Comparison of ENCODE assay signal across 14 cellular contexts in genomic region chr20:59020938-59021551, GRCh38. TPM values are rescaled to one million over a fixed set of nuclear protein-coding genes. Genes with fewer than 3 reads are reported as not detected.
DNase-seq lines count a peak whose midpoint lies in the region; ATAC-seq, FAIRE-seq and TF ChIP-seq lines count a peak whose summit lies in the region.
"Had no signal": no experiment of that assay in that cellular context is flagged by ENCODE, and none has a peak within 500 bp of the region (broad histone marks: within the 10 kb centered on the region; RNA-seq: fewer than 3 reads in every experiment).

No MANE protein-coding gene starts in this region.

- H3K4me1 ChIP-seq in adipocyte (ENCODE audit: control insufficient read depth, insufficient read depth, low read length), result peaks cover 9% of the 10 kb centered on the region
- H3K4me1 ChIP-seq: upper lobe of right lung had no signal

- peaks cover 41% of the 10 kb centered on the region for H3K36me3 ChIP-seq in adipocyte (ENCODE audit: control insufficient read depth, insufficient read depth, low read length, severe bottlenecking)

- ATAC-seq in GM21619 (IDR thresholded peaks at IDR 0.05; ENCODE audit: unreplicated experiment), result no peak
- ATAC-seq: upper lobe of right lung had no signal

- H3K27me3 ChIP-seq in AG04450 (ENCODE audit: control insufficient read depth, insufficient read depth, low read length), result no peaks in the 10 kb centered on the region
- H3K27me3 ChIP-seq in adipocyte (replicated peaks; ENCODE audit: control insufficient read depth, insufficient read depth, low read length), result no peaks in the 10 kb centered on the region
- H3K27me3 ChIP-seq: upper lobe of right lung had no signal

- POLR2A ChIA-PET in AG04450 (lab: Yijun Ruan, JAX), result interaction anchor here (0.9 to 1.0 kb wide), 2 partner anchors 11 to 13 kb away, joined by 3 to 4 read pairs; partner anchors contain the start of gene ATP5F1E

- no peak for DNase-seq in AG04450 (ENCODE audit: low read depth, low spot score)
- peak; percentile 90 for DNase-seq in HTR-8/SVneo (ENCODE audit: insufficient read length, low spot score)
- peak; percentile 39 for DNase-seq in adipocyte (ENCODE audit: low read depth)
- peak; percentile 72 for DNase-seq in islet precursor cell
- no peak for DNase-seq in dermis blood vessel endothelial cell
- no peak for DNase-seq in hepatic stellate cell (ENCODE audit: low spot score)
- DNase-seq in SW 1271 (lab: John Stamatoyannopoulos, UW), result no peak
- DNase-seq: activated naive CD4-positive, alpha-beta T cell treated with anti-CD3 and anti-CD28 coated beads, Interleukin-2, amount 10 ng/mL, durations not matched to agents 7 days and 5 days; effector CD4-positive, alpha-beta T cell; NCI-H2029; RPMI8226; upper lobe of right lung had no signal

- no peak for TF ChIP-seq CTCF in AG04450 (IDR thresholded peaks at IDR 0.05; ENCODE audit: low read depth, low read length)

- FAIRE-seq in HTR-8/SVneo (lab: Jason Lieb, UNC), result peak; percentile 96

- H3K27ac ChIP-seq in AG04450 (ENCODE audit: low read depth, low read length), result peak overlapping the region; percentile 23
- H3K27ac ChIP-seq: C4-2B, upper lobe of right lung had no signal

- H3K4me3 ChIP-seq in AG04450 (ENCODE audit: low read depth, low read length) (no peak overlapping the region), adipocyte (ENCODE audit: low read length) (no peak overlapping the region)
- H3K4me3 ChIP-seq: upper lobe of right lung had no signal

- CTCF ChIA-PET in AG04450 (lab: Charles Lee), result no interaction called here

- H3K9ac ChIP-seq in adipocyte (ENCODE audit: low read length), result no peak overlapping the region

- no peaks in the 10 kb centered on the region; the same call in 1 of the 2 replicates for H3K9me3 ChIP-seq in AG04450 (ENCODE audit: control insufficient read depth, insufficient read depth, low read length)
- no peaks in the 10 kb centered on the region for H3K9me3 ChIP-seq in adipocyte (ENCODE audit: control insufficient read depth, low read length)
- H3K9me3 ChIP-seq: upper lobe of right lung had no signal

RNA-seq across cellular contexts. Expression of gene TUBB1, which starts 1.8 kb away (rescaled TPM):
- polyA plus RNA-seq in AG04450 (2011; rRNA removed), result not detected in 2 replicates
- polyA minus RNA-seq in AG04450 (2011; rRNA and poly(A)+ RNA removed), result not detected in 2 replicates
- total RNA-seq in dermis blood vessel endothelial cell, result not detected in 2 replicates

RNA-seq across cellular contexts. Expression of gene ATP5F1E, which starts 11.1 kb away (rescaled TPM):
- 70.8 and 84.3 TPM in 2 replicates for polyA plus RNA-seq in AG04450 (2011; rRNA removed)
- polyA minus RNA-seq in AG04450 (2011; rRNA and poly(A)+ RNA removed), result 9.6 and 11.4 TPM in 2 replicates
- total RNA-seq in dermis blood vessel endothelial cell, result 41.8 and 42.7 TPM in 2 replicates

RNA-seq across cellular contexts. Expression of gene CTSZ, which starts 14.0 kb away (rescaled TPM):
- 141 and 156 TPM in 2 replicates for polyA plus RNA-seq in AG04450 (2011; rRNA removed)
- polyA minus RNA-seq in AG04450 (2011; rRNA and poly(A)+ RNA removed), result 67.9 and 73.2 TPM in 2 replicates
- 250 and 566 TPM in 2 replicates for total RNA-seq in dermis blood vessel endothelial cell

RNA-seq across cellular contexts. Expression of gene PRELID3B, which starts 21.5 kb away (rescaled TPM):
- polyA plus RNA-seq in AG04450 (2011; rRNA removed), result 51.7 and 58.2 TPM in 2 replicates
- 50.3 and 58.5 TPM in 2 replicates for polyA minus RNA-seq in AG04450 (2011; rRNA and poly(A)+ RNA removed)
- 75.9 and 93.8 TPM in 2 replicates for total RNA-seq in dermis blood vessel endothelial cell

RNA-seq across cellular contexts. Expression of gene NELFCD, which starts 40.0 kb away (rescaled TPM):
- polyA plus RNA-seq in AG04450 (2011; rRNA removed), result 69.6 and 79.9 TPM in 2 replicates
- 57.0 and 62.3 TPM in 2 replicates for polyA minus RNA-seq in AG04450 (2011; rRNA and poly(A)+ RNA removed)
- total RNA-seq in dermis blood vessel endothelial cell, result 53.4 and 66.6 TPM in 2 replicates

Comparison
In these comparisons a context has a peak if more than half of its experiments do, and no peak if none do; other contexts are left out.
1. DNase-seq: peak in HTR-8/SVneo (single experiment), adipocyte (single experiment) and islet precursor cell (single experiment); none in AG04450 (single experiment), dermis blood vessel endothelial cell (single experiment), hepatic stellate cell (single experiment) and SW 1271 (0 of 2).